Comparison of ENCODE assay signal across 21 cellular contexts in genomic region chrX:1425381-1425780, GRCh38.
"Had no signal": no experiment of that assay in that cellular context is flagged by ENCODE, and none has a peak within 500 bp of the region (broad histone marks: within the 10 kb centered on the region; RNA-seq: fewer than 3 reads in every experiment).

No MANE protein-coding gene starts in this region.

- H3K27ac ChIP-seq: breast epithelium, heart left ventricle, neural progenitor cell, tibial artery, VCaP had no signal

- ATAC-seq: activated naive CD4-positive, alpha-beta T cell treated with anti-CD3 and anti-CD28 coated beads, Interleukin-2, amount 50 U/mL, for 72 hours; activated T-cell treated with anti-CD3 and anti-CD28 coated beads, Interleukin-2, amount 50 U/mL, for 72 hours; heart left ventricle; left cardiac atrium; naive thymus-derived CD4-positive, alpha-beta T cell had no signal

- H3K4me3 Mint-ChIP-seq: activated T-cell treated with anti-CD3 and anti-CD28 coated beads, Interleukin-2, amount 50 U/mL, for 72 hours; neural progenitor cell; stimulated activated naive CD8-positive, alpha-beta T cell treated with anti-CD3 and anti-CD28 coated beads, Interleukin-15, Interleukin-2, amounts not matched to agents 100 ng/mL and 50 ng/mL, for 24 hours had no signal

- H3K9me3 ChIP-seq: SK-N-SH had no signal

- H3K27me3 ChIP-seq: breast epithelium, heart left ventricle, neural progenitor cell, tibial artery had no signal

- H3K4me1 Mint-ChIP-seq: neural progenitor cell had no signal

- H3K4me1 ChIP-seq: breast epithelium, heart left ventricle, neural progenitor cell, tibial artery had no signal

- DNase-seq: activated CD4-positive, CD25-positive, alpha-beta regulatory T cell treated with anti-CD3 and anti-CD28 coated beads, Interleukin-2, amount 50 U/mL, for 72 hours; activated CD8-positive, alpha-beta memory T cell treated with anti-CD3 and anti-CD28 coated beads, Interleukin-2, amount 50 U/mL, for 48 hours; activated gamma-delta T cell treated with Interleukin-2 at 50 U/mL for 16 hours; activated T-cell treated with anti-CD3 and anti-CD28 coated beads, Interleukin-2, amount 50 U/mL, for 72 hours; effector CD4-positive, alpha-beta T cell; left cardiac atrium; mesenchymal stem cell; naive thymus-derived CD4-positive, alpha-beta T cell; retina; SK-N-SH; stimulated activated CD4-positive, alpha-beta T cell treated with anti-CD3 and anti-CD28 coated beads, Interleukin-12 subunit alpha, Interleukin-12 subunit beta, amount 100 ng/mL, for 4 hours; stimulated activated CD4-positive, alpha-beta T cell treated with anti-CD3 and anti-CD28 coated beads, Interleukin-4, amount 100 ng/mL, for 4 hours; T-helper 2 cell had no signal

- H3K4me3 ChIP-seq: breast epithelium, heart left ventricle, neural progenitor cell, tibial artery had no signal

- H3K27me3 Mint-ChIP-seq: naive thymus-derived CD4-positive, alpha-beta T cell; progenitor cell of endocrine pancreas; stimulated activated naive CD8-positive, alpha-beta T cell treated with anti-CD3 and anti-CD28 coated beads, Interleukin-15, Interleukin-2, amounts not matched to agents 100 ng/mL and 50 ng/mL, for 24 hours had no signal

- H3K27ac Mint-ChIP-seq: activated T-cell treated with anti-CD3 and anti-CD28 coated beads, Interleukin-2, amount 50 U/mL, for 72 hours; neural progenitor cell; progenitor cell of endocrine pancreas had no signal
